Comparison of ENCODE assay signal across 1 cellular context in genomic region chr4:82891728-82892466, GRCh38.
TF ChIP-seq lines count a peak whose summit lies in the region.

No MANE protein-coding gene starts in this region.

TF ChIP-seq in H1, 55 proteins besides CTCF, POLR2A, EP300 and RAD21:
- TF ChIP-seq POLR2AphosphoS5 (IDR thresholded peaks at IDR 0.05; ENCODE audit: low read depth, low read length) (peak; percentile 1; the same call in 1 of the 2 replicates), CHD7 (IDR thresholded peaks at IDR 0.05; ENCODE audit: insufficient replicate concordance, low read length) (no peak)
